ENCODE assay signal across 1 cellular context in the genomic region with DNA sequence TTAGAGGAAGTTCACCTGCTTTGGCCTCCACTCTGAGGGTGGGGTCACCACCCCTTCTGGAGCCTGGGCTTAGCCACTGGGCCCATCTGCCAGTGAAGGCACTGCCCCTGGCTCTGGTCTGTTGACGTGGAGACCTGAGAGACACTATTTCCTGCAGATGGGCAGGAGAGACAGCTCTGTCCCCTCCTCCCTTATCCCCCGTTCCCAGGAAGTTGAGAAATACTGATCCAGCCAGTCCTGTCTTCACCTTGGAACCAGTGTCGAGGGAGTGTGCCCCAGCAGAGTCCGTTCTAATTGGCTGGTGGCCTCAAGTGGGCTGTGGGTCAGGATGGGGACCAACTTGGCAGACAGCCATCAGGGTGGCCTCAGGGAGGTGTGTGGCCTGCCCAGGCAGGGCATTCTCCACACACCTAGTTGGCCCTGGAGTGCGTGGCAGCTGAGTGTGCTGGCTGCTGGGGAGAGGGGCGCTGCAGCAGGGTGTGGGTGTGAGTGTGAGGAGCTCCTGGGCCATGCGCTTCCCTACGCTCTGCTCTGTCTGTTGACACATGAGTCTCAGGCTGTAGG.
TF ChIP-seq lines count a peak whose summit lies in the region.

No MANE protein-coding gene starts in this region.

TF ChIP-seq in HepG2, 621 proteins besides CTCF, POLR2A, EP300 and RAD21:
- TF ChIP-seq ARHGAP35 (CRISPR knock-in tag; IDR thresholded peaks at IDR 0.05; ENCODE audit: borderline replicate concordance) (no peak), CREB3 (CRISPR knock-in tag; IDR thresholded peaks at IDR 0.05) (no peak), CERS6 (CRISPR knock-in tag; IDR thresholded peaks at IDR 0.05) (no peak), TGIF2 (CRISPR knock-in tag; IDR thresholded peaks at IDR 0.05) (no peak), AGO1 (IDR thresholded peaks at IDR 0.05; ENCODE audit: low read depth, low read length, poor library complexity, severe bottlenecking) (no peak), KLF16 (CRISPR knock-in tag; IDR thresholded peaks at IDR 0.05) (no peak), MEIS1 (CRISPR knock-in tag; IDR thresholded peaks at IDR 0.05; ENCODE audit: borderline replicate concordance) (no peak)
TF ChIP-seq in HepG2: peak in this region for 0.
